In genomic region chr15:52783929-52784798, GRCh38 we compare ENCODE assay signal across 1 cellular context.
TF ChIP-seq lines count a peak whose summit lies in the region.

No MANE protein-coding gene starts in this region.

TF ChIP-seq in GM12878, 131 proteins besides CTCF, POLR2A, EP300 and RAD21:
- TF ChIP-seq LARP7 (IDR thresholded peaks at IDR 0.05) (no peak), RFX5 (IDR thresholded peaks at IDR 0.05; ENCODE audit: low read depth, low read length) (no peak), DPF2 (IDR thresholded peaks at IDR 0.05) (no peak), ZSCAN29 (IDR thresholded peaks at IDR 0.05) (no peak)
